ENCODE assay signal across 1 cellular context in genomic region chr2:85666016-85666415, GRCh38.
TF ChIP-seq lines count a peak whose summit lies in the region.

No MANE protein-coding gene starts in this region.

TF ChIP-seq in IMR-90, 13 proteins besides CTCF, POLR2A, EP300 and RAD21:
- TF ChIP-seq CEBPB (IDR thresholded peaks at IDR 0.05; ENCODE audit: low read depth, low read length) = no peak
- TF ChIP-seq USF2 (IDR thresholded peaks at IDR 0.05; ENCODE audit: low read depth, low read length) = no peak
- TF ChIP-seq FOS (IDR thresholded peaks at IDR 0.05; ENCODE audit: low read depth, low read length) = no peak
- no peak for TF ChIP-seq NFE2L2 (IDR thresholded peaks at IDR 0.05; ENCODE audit: low read depth, low read length)
- no peak for TF ChIP-seq CHD1 (IDR thresholded peaks at IDR 0.05; ENCODE audit: low read depth, low read length)
- TF ChIP-seq MXI1 (IDR thresholded peaks at IDR 0.05; ENCODE audit: borderline replicate concordance, low read depth, low read length) = no peak
- no peak for TF ChIP-seq ELK1 (IDR thresholded peaks at IDR 0.05; ENCODE audit: borderline replicate concordance, low read depth, low read length)
- TF ChIP-seq MAFK (IDR thresholded peaks at IDR 0.05; ENCODE audit: low read depth, low read length) = no peak
- no peak for TF ChIP-seq BHLHE40 (IDR thresholded peaks at IDR 0.05; ENCODE audit: low read depth, low read length)
- no peak for TF ChIP-seq RFX5 (IDR thresholded peaks at IDR 0.05; ENCODE audit: low read depth, low read length)
- no peak for TF ChIP-seq SMC3 (IDR thresholded peaks at IDR 0.05; ENCODE audit: low read depth, low read length)
- TF ChIP-seq MAZ (IDR thresholded peaks at IDR 0.05; ENCODE audit: borderline replicate concordance, low read depth, low read length) = no peak
- no peak for TF ChIP-seq RCOR1 (IDR thresholded peaks at IDR 0.05; ENCODE audit: insufficient replicate concordance, low read length)
